ENCODE assay signal across 8 cellular contexts in genomic region chr1:114346480-114347029, GRCh38.
DNase-seq lines count a peak whose midpoint lies in the region; ATAC-seq and TF ChIP-seq lines count a peak whose summit lies in the region.

No MANE protein-coding gene starts in this region.

- H3K9me3 ChIP-seq in heart right ventricle (no peaks in the 10 kb centered on the region), transverse colon (no peaks in the 10 kb centered on the region)

- intact Hi-C loops in heart right ventricle (cut with DNase I): loop anchor here (2.0 to 10.0 kb wide), 10 partner anchors 78 to 411 kb away; partner anchors contain the start of genes TRIM33 (in 2 of the 10), CSDE1 (in 1 of the 10) and DENND2C (in 1 of the 10)
- intact Hi-C loops in transverse colon (cut with DNase I; ENCODE audit: low total_unique reads): loop anchor here (5.0 kb wide), 1 partner anchor 76 kb away; no protein-coding TSS in a partner anchor

- H3K4me3 ChIP-seq in GM12875 (ENCODE audit: low read depth, low read length): peak overlapping the region; percentile 38
- H3K4me3 ChIP-seq in heart right ventricle: peak overlapping the region; percentile 44 to 65 (median 56)
- peak overlapping the region; percentile 18 to 50 (median 35) for H3K4me3 ChIP-seq in transverse colon

- in situ Hi-C loops in transverse colon (cut with MboI; ENCODE audit: low pct_ligation_motif_present in 1 of 4, low pct_unique_long_range_greater_than_20kb in 1 of 4, low sequenced_read_pairs in 3 of 4): loop anchor here in 1 of 4 donors (10.0 kb wide), 1 partner anchor 78 kb away; no protein-coding TSS in a partner anchor

- peak; percentile 100 for TF ChIP-seq CTCF in GM12875 (IDR thresholded peaks at IDR 0.05; ENCODE audit: borderline replicate concordance, insufficient read depth, low read depth, low read length)
- peak in 7 of 9 donors; percentile 100 for TF ChIP-seq CTCF in heart right ventricle (IDR thresholded peaks at IDR 0.05)
- peak; percentile 100 for TF ChIP-seq CTCF in transverse colon (IDR thresholded peaks at IDR 0.05)

- H3K27me3 ChIP-seq in heart right ventricle: no peaks in the 10 kb centered on the region
- H3K27me3 ChIP-seq in transverse colon: no peaks in the 10 kb centered on the region

- H3K27ac ChIP-seq in heart right ventricle: peak overlapping the region in 9 of 10 donors; percentile 36 to 87 (median 74)
- peak overlapping the region; percentile 56 to 78 (median 72) for H3K27ac ChIP-seq in transverse colon

- peaks cover 2 to 24% (median 9%) of the 10 kb centered on the region in 9 donors for H3K4me1 ChIP-seq in heart right ventricle
- H3K4me1 ChIP-seq in transverse colon: peaks cover 6 to 12% (median 10%) of the 10 kb centered on the region in 4 donors

- ATAC-seq in HG02870 (IDR thresholded peaks at IDR 0.05; ENCODE audit: unreplicated experiment): peak; percentile 97
- peak; percentile 98 to 99 (median 98) for ATAC-seq in heart right ventricle

- no peak for TF ChIP-seq EP300 in transverse colon (IDR thresholded peaks at IDR 0.05; ENCODE audit: low read depth)

- no peak for TF ChIP-seq POLR2A in transverse colon (IDR thresholded peaks at IDR 0.05)

- peak; percentile 72 for DNase-seq in NCI-H1436 treated with DMSO at 0.1 percent for 48 hours (lab: John Stamatoyannopoulos, UW)
- DNase-seq in T follicular helper cell (ENCODE audit: low read depth): peak; percentile 94
- peak; percentile 81 for DNase-seq in amniotic epithelial cell (ENCODE audit: low read depth)
- peak; percentile 93 to 97 for DNase-seq in heart right ventricle
- DNase-seq in pons (ENCODE audit: low spot score): peak; percentile 93
- DNase-seq in transverse colon: peak; percentile 97

- H3K36me3 ChIP-seq in heart right ventricle (no peaks in the 10 kb centered on the region), transverse colon (no peaks in the 10 kb centered on the region)

- 5 to 7% methylated on average over 33 of the region's 33 CpGs for WGBS in heart right ventricle, 2 donors
- 6% methylated on average over 33 of the region's 33 CpGs; no CpG with 5 or more reads in 1 of the 2 donors for WGBS in transverse colon (ENCODE audit: low coverage in 1 of 2), 2 donors

Comparison
In these comparisons a context has a peak if more than half of its experiments do, and no peak if none do; other contexts are left out.
1. Peak in every context shown above with its lines: DNase-seq, ATAC-seq, H3K4me3 ChIP-seq and H3K27ac ChIP-seq.